In genomic region chr1:235504122-235504493, GRCh38 we compare ENCODE assay signal across 8 cellular contexts. TPM values are rescaled to one million over a fixed set of nuclear protein-coding genes. Genes with fewer than 3 reads are reported as not detected.
DNase-seq lines count a peak whose midpoint lies in the region; ATAC-seq and TF ChIP-seq lines count a peak whose summit lies in the region.

Gene B3GALNT2, minus strand, starts transcription at chr1:235504452. Its CDS starts 200 bp downstream, at chr1:235504252.

- DNase-seq in T-helper 2 cell treated with Interferon-gamma antibody and Interleukin-4, amounts not matched to agents 5 μg/mL and 100 μg/mL, for 36 hours (ENCODE audit: low spot score), result no peak
- DNase-seq in T-helper 2 cell, result no peak
- DNase-seq in SK-MEL-5 (ENCODE audit: low read depth, low spot score), result no peak
- no peak for DNase-seq in fibroblast of lung (ENCODE audit: low read depth in 2 of 2)
- no peak for DNase-seq in occipital lobe (lab: John Stamatoyannopoulos, UW)
- no peak for DNase-seq in NCI-H526 treated with DMSO at 0.1 percent for 48 hours (lab: John Stamatoyannopoulos, UW)

- H3K4me3 Mint-ChIP-seq in T-helper 2 cell treated with Interferon-gamma antibody and Interleukin-4, amounts not matched to agents 5 μg/mL and 100 μg/mL, for 36 hours, result peak within 1 kb of the TSS; percentile 88

- peak within 1 kb of the TSS; percentile 99 for H3K27ac ChIP-seq in fibroblast of lung (ENCODE audit: insufficient read depth, low read length)

- no peaks in the 10 kb centered on the region for H3K9me3 Mint-ChIP-seq in T-helper 2 cell treated with Interferon-gamma antibody and Interleukin-4, amounts not matched to agents 5 μg/mL and 100 μg/mL, for 36 hours

- H3K9me3 ChIP-seq in fibroblast of lung (ENCODE audit: control insufficient read depth, insufficient read depth, low read depth, low read length), result no peaks in the 10 kb centered on the region

- H3K36me3 ChIP-seq in fibroblast of lung (ENCODE audit: control insufficient read depth, insufficient read depth, low read length), result no peaks in the 10 kb centered on the region

- H3K9ac ChIP-seq in fibroblast of lung (ENCODE audit: insufficient read depth, low read length), result peak within 1 kb of the TSS; percentile 85

- peaks cover 34% of the 10 kb centered on the region for H3K79me2 ChIP-seq in fibroblast of lung (ENCODE audit: control insufficient read depth, insufficient read depth, low read length)

- in situ Hi-C loops in SK-MEL-5 (cut with HindIII; ENCODE audit: low pct_unique_long_range_greater_than_20kb, low sequenced_read_pairs), result no loop called here

- H3K4me3 ChIP-seq in fibroblast of lung (replicated peaks in 1 of 4; ENCODE audit: control extremely low read depth in 1 of 4, insufficient read depth in 1 of 4, low read depth in 3 of 4, low read length in 4 of 4), result peak within 1 kb of the TSS; percentile 80 to 93 (median 84)

- peak within 1 kb of the TSS; percentile 90 for H3K4me2 ChIP-seq in fibroblast of lung (ENCODE audit: extremely low read depth, insufficient read depth, low read length)

- peak; percentile 30 for ATAC-seq in HG02870 (IDR thresholded peaks at IDR 0.05; ENCODE audit: unreplicated experiment)
- ATAC-seq in HG03196 (IDR thresholded peaks at IDR 0.05; ENCODE audit: unreplicated experiment), result no peak

- peaks cover 2% of the 10 kb centered on the region for H3K4me1 ChIP-seq in fibroblast of lung (ENCODE audit: control insufficient read depth, extremely low read depth, insufficient read depth, low read length)

- no peak for TF ChIP-seq CTCF in fibroblast of lung (conservative IDR thresholded peaks at IDR 0.05 in 1 of 2, IDR thresholded peaks at IDR 0.05 in 1 of 2; ENCODE audit: low read depth in 1 of 2, low read length in 2 of 2)

- peaks cover 4% of the 10 kb centered on the region for H3K27me3 Mint-ChIP-seq in T-helper 2 cell treated with Interferon-gamma antibody and Interleukin-4, amounts not matched to agents 5 μg/mL and 100 μg/mL, for 36 hours (ENCODE audit: low read depth)

- H4K20me1 ChIP-seq in fibroblast of lung (ENCODE audit: control insufficient read depth, extremely low read depth, insufficient read depth, low read length), result no peaks in the 10 kb centered on the region

- peak within 1 kb of the TSS; percentile 97 for H2AFZ ChIP-seq in fibroblast of lung (ENCODE audit: low read length)

- H3K27me3 ChIP-seq in fibroblast of lung (ENCODE audit: control insufficient read depth, insufficient read depth, low read length), result no peaks in the 10 kb centered on the region

- H3K36me3 Mint-ChIP-seq in T-helper 2 cell treated with Interferon-gamma antibody and Interleukin-4, amounts not matched to agents 5 μg/mL and 100 μg/mL, for 36 hours (ENCODE audit: low read depth), result peaks cover 3% of the 10 kb centered on the region

- peaks cover 24% of the 10 kb centered on the region for H3K4me1 Mint-ChIP-seq in T-helper 2 cell treated with Interferon-gamma antibody and Interleukin-4, amounts not matched to agents 5 μg/mL and 100 μg/mL, for 36 hours (ENCODE audit: low read depth)

- H3K27ac Mint-ChIP-seq in T-helper 2 cell treated with Interferon-gamma antibody and Interleukin-4, amounts not matched to agents 5 μg/mL and 100 μg/mL, for 36 hours, result peak within 1 kb of the TSS; percentile 92

RNA-seq across cellular contexts. Expression of gene B3GALNT2, which starts in this region (rescaled TPM):
- 28.4 and 33.1 TPM in 2 replicates for total RNA-seq in SK-MEL-5 (2014; rRNA removed; shearing (Covaris generic))
- 18.9 and 22.0 TPM in 2 replicates for polyA plus RNA-seq in SK-MEL-5 (2015; cell fraction: cytosol; rRNA removed)
- polyA plus RNA-seq in SK-MEL-5 (2015; cell fraction: nucleus; rRNA removed), result 21.5 and 30.2 TPM in 2 replicates
- total RNA-seq in fibroblast of lung, result 47.0 and 51.4 TPM in 2 replicates
- 16.3 and 23.1 TPM in 2 replicates for polyA plus RNA-seq in fibroblast of lung
- polyA plus RNA-seq in fibroblast of lung (2012), result 8.0 and 10.4 TPM in 2 replicates
- polyA minus RNA-seq in fibroblast of lung (ENCODE audit: low replicate concordance), result 6.0 and 7.8 TPM in 2 replicates
- total RNA-seq in occipital lobe, result 20.3 TPM
